In genomic region chr5:159047081-159047480, GRCh38 we compare ENCODE assay signal across 1 cellular context.
TF ChIP-seq lines count a peak whose summit lies in the region.

No MANE protein-coding gene starts in this region.

TF ChIP-seq in IMR-90, 13 proteins besides CTCF, POLR2A, EP300 and RAD21:
- TF ChIP-seq USF2 (IDR thresholded peaks at IDR 0.05; ENCODE audit: low read depth, low read length) = no peak
- TF ChIP-seq MXI1 (IDR thresholded peaks at IDR 0.05; ENCODE audit: borderline replicate concordance, low read depth, low read length) = no peak
- TF ChIP-seq CHD1 (IDR thresholded peaks at IDR 0.05; ENCODE audit: low read depth, low read length) = no peak
- no peak for TF ChIP-seq ELK1 (IDR thresholded peaks at IDR 0.05; ENCODE audit: borderline replicate concordance, low read depth, low read length)
- no peak for TF ChIP-seq MAFK (IDR thresholded peaks at IDR 0.05; ENCODE audit: low read depth, low read length)
- no peak for TF ChIP-seq CEBPB (IDR thresholded peaks at IDR 0.05; ENCODE audit: low read depth, low read length)
- TF ChIP-seq SMC3 (IDR thresholded peaks at IDR 0.05; ENCODE audit: low read depth, low read length) = no peak
- no peak for TF ChIP-seq RFX5 (IDR thresholded peaks at IDR 0.05; ENCODE audit: low read depth, low read length)
- TF ChIP-seq BHLHE40 (IDR thresholded peaks at IDR 0.05; ENCODE audit: low read depth, low read length) = no peak
- no peak for TF ChIP-seq NFE2L2 (IDR thresholded peaks at IDR 0.05; ENCODE audit: low read depth, low read length)
- no peak for TF ChIP-seq FOS (IDR thresholded peaks at IDR 0.05; ENCODE audit: low read depth, low read length)
- no peak for TF ChIP-seq MAZ (IDR thresholded peaks at IDR 0.05; ENCODE audit: borderline replicate concordance, low read depth, low read length)
- TF ChIP-seq RCOR1 (IDR thresholded peaks at IDR 0.05; ENCODE audit: insufficient replicate concordance, low read length) = no peak
